ENCODE assay signal across 17 cellular contexts in the genomic region with DNA sequence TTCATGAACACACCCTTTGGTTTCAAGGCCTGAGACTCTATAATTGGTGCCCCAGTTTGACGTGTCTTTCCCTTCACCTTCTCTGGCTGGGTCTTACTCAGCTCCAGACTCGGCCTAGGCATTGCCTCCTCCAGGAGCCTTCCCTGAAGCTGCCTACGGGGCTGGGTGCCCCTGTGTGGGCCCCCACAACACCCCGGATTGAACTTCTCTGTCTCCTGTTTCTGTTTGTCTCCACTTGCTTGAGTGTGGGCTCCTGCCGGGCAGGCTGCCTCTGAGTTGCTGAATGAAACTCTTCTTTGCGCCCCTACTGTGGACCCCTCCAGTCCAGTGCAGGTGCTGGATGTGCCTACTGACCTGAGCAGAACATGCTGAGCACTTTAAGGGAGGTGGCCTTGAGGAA. TPM values are rescaled to one million over a fixed set of nuclear protein-coding genes. Genes with fewer than 3 reads are reported as not detected.
DNase-seq lines count a peak whose midpoint lies in the region; ATAC-seq, FAIRE-seq and TF ChIP-seq lines count a peak whose summit lies in the region.
"Had no signal": no experiment of that assay in that cellular context is flagged by ENCODE, and none has a peak within 500 bp of the region (broad histone marks: within the 10 kb centered on the region; RNA-seq: fewer than 3 reads in every experiment).

No MANE protein-coding gene starts in this region.

- TF ChIP-seq CTCF in kidney (IDR thresholded peaks at IDR 0.05; ENCODE audit: borderline replicate concordance, extremely low read depth, insufficient read depth) (no peak), GM10248 (IDR thresholded peaks at IDR 0.05; ENCODE audit: control extremely low read depth, extremely low read depth, low read depth, missing control alignments) (no peak)

- no peak for FAIRE-seq in kidney (lab: Jason Lieb, UNC)
- FAIRE-seq: A204.1, D721Med had no signal

- peak overlapping the region; percentile 54 for H3K4me2 ChIP-seq in BLaER1
- H3K4me2 ChIP-seq: KMS-11 had no signal

- H3K4me3 ChIP-seq in BLaER1, result no peak overlapping the region
- H3K4me3 ChIP-seq in kidney (ENCODE audit: low read length in 2 of 2), result no peak overlapping the region
- H3K4me3 ChIP-seq: SJSA1 had no signal

- H3K27me3 Mint-ChIP-seq in T-helper 17 cell, result peaks cover 4% of the 10 kb centered on the region
- no peaks in the 10 kb centered on the region for H3K27me3 Mint-ChIP-seq in activated CD4-positive, alpha-beta memory T cell treated with anti-CD3 and anti-CD28 coated beads for 36 hours

- ATAC-seq in T-helper 17 cell, result no peak
- ATAC-seq: CD8-positive, alpha-beta T cell had no signal

- H3K9me3 ChIP-seq in BLaER1 (no peaks in the 10 kb centered on the region), T-helper 17 cell (ENCODE audit: control insufficient read depth, low read length, poor library complexity, severe bottlenecking) (no peaks in the 10 kb centered on the region), kidney (ENCODE audit: control insufficient read depth in 1 of 2, low read length in 2 of 2) (no peaks in the 10 kb centered on the region)
- H3K9me3 ChIP-seq: SJSA1 had no signal

- DNase-seq in T-helper 17 cell (no peak), kidney (peak; percentile 51), posterior vena cava (ENCODE audit: low spot score) (peak; percentile 72), NCI-H1694 treated with DMSO at 0.1 percent for 48 hours (lab: John Stamatoyannopoulos, UW) (no peak), GM10248 (ENCODE audit: extremely low spot score) (no peak)
- DNase-seq in activated CD4-positive, CD25-positive, alpha-beta regulatory T cell treated with anti-CD3 and anti-CD28 coated beads, Interleukin-2, amount 50 U/mL, for 72 hours, result no peak
- DNase-seq in activated CD4-positive, alpha-beta memory T cell treated with anti-CD3 and anti-CD28 coated beads for 36 hours, result no peak
- DNase-seq: CD8-positive, alpha-beta T cell; NCI-H1417; NCI-H187 treated with DMSO at 0.1 percent for 48 hours; NCI-H226; NCI-H524 treated with DMSO at 0.1 percent for 48 hours had no signal

- intact Hi-C loops in kidney (cut with DNase I) (no loop called here), posterior vena cava (cut with DNase I) (loop anchor here in 1 of 2 donors (5.0 kb wide), 1 partner anchor 37 kb away; no protein-coding TSS in a partner anchor)
- intact Hi-C loops in activated CD4-positive, alpha-beta memory T cell treated with anti-CD3 and anti-CD28 coated beads for 36 hours (cut with micrococcal nuclease), result loop anchor here (5.0 kb wide), 1 partner anchor 167 kb away; the partner anchor contains the start of gene PLD6

- POLR2A ChIA-PET in activated CD4-positive, alpha-beta memory T cell treated with anti-CD3 and anti-CD28 coated beads for 36 hours (lab: Charles Lee), result no interaction called here
- POLR2A ChIA-PET in GM10248 (lab: Yijun Ruan, JAX), result no interaction called here

- H3K4me3 Mint-ChIP-seq in T-helper 17 cell, result no peak overlapping the region
- no peak overlapping the region for H3K4me3 Mint-ChIP-seq in activated CD4-positive, alpha-beta memory T cell treated with anti-CD3 and anti-CD28 coated beads for 36 hours
- H3K4me3 Mint-ChIP-seq: CD8-positive, alpha-beta T cell had no signal

- no peaks in the 10 kb centered on the region for H3K27me3 ChIP-seq in BLaER1
- H3K27me3 ChIP-seq: SJSA1 had no signal

- peaks cover 23% of the 10 kb centered on the region for H4K20me1 ChIP-seq in BLaER1

- H3K36me3 Mint-ChIP-seq in T-helper 17 cell (ENCODE audit: low read depth), result no peaks in the 10 kb centered on the region
- no peaks in the 10 kb centered on the region for H3K36me3 Mint-ChIP-seq in activated CD4-positive, alpha-beta memory T cell treated with anti-CD3 and anti-CD28 coated beads for 36 hours

- H3K9ac ChIP-seq in BLaER1 (peak overlapping the region; percentile 49; the same call in 1 of the 2 replicates), kidney (ENCODE audit: low read length in 2 of 2) (no peak overlapping the region)
- H3K9ac ChIP-seq: KMS-11 had no signal

- no peaks in the 10 kb centered on the region for H3K9me3 Mint-ChIP-seq in activated CD4-positive, alpha-beta memory T cell treated with anti-CD3 and anti-CD28 coated beads for 36 hours
- H3K9me3 Mint-ChIP-seq: CD8-positive, alpha-beta T cell had no signal

- peaks cover 67% of the 10 kb centered on the region for H3K4me1 ChIP-seq in BLaER1
- peaks cover 17 to 19% of the 10 kb centered on the region in 2 donors for H3K4me1 ChIP-seq in kidney (ENCODE audit: control insufficient read depth in 1 of 2, insufficient read depth in 1 of 2, low read depth in 1 of 2, low read length in 2 of 2)

- CTCF ChIA-PET in activated CD4-positive, alpha-beta memory T cell treated with anti-CD3 and anti-CD28 coated beads for 36 hours (lab: Charles Lee), result no interaction called here
- CTCF ChIA-PET in GM10248 (lab: Yijun Ruan, JAX), result no interaction called here

- peak overlapping the region; percentile 29; the same call in 1 of the 2 replicates for H3K27ac ChIP-seq in BLaER1
- no peak overlapping the region for H3K27ac ChIP-seq in kidney (ENCODE audit: low read depth in 2 of 2, low read length in 2 of 2)
- H3K27ac ChIP-seq: KMS-11, SJSA1 had no signal

- peaks cover 29% of the 10 kb centered on the region for H3K4me1 Mint-ChIP-seq in T-helper 17 cell
- peaks cover 27% of the 10 kb centered on the region for H3K4me1 Mint-ChIP-seq in activated CD4-positive, alpha-beta memory T cell treated with anti-CD3 and anti-CD28 coated beads for 36 hours (ENCODE audit: low read depth)

- H3K27ac Mint-ChIP-seq in T-helper 17 cell, result peak overlapping the region; percentile 80
- no peak overlapping the region for H3K27ac Mint-ChIP-seq in activated CD4-positive, alpha-beta memory T cell treated with anti-CD3 and anti-CD28 coated beads for 36 hours
- H3K27ac Mint-ChIP-seq: CD8-positive, alpha-beta T cell had no signal

- H3K36me3 ChIP-seq in BLaER1 (no peaks in the 10 kb centered on the region), kidney (ENCODE audit: control insufficient read depth in 1 of 2, insufficient read depth in 2 of 2, low read length in 2 of 2) (no peaks in the 10 kb centered on the region)

RNA-seq across cellular contexts. Expression of gene MPRIP, which starts 2.3 kb away (rescaled TPM):
- total RNA-seq in T-helper 17 cell, result 100 to 1,000 TPM; 268 to 269 TPM
- 250 TPM for total RNA-seq in kidney
- 120 TPM for polyA plus RNA-seq in kidney (ENCODE audit: insufficient read depth, low read depth, low replicate concordance)
- 100 to 1,000 TPM; 359 to 405 TPM for total RNA-seq in posterior vena cava
- total RNA-seq in activated CD4-positive, alpha-beta memory T cell treated with anti-CD3 and anti-CD28 coated beads for 36 hours, result 100 to 1,000 TPM; 145 to 157 TPM

Comparison
In these comparisons a context has a peak if more than half of its experiments do, and no peak if none do; other contexts are left out.
1. DNase-seq: peak in kidney (single experiment) and posterior vena cava (single experiment); none in T-helper 17 cell (0 of 3), activated CD4-positive, CD25-positive, alpha-beta regulatory T cell treated with anti-CD3 and anti-CD28 coated beads, Interleukin-2, amount 50 U/mL, for 72 hours (single experiment), activated CD4-positive, alpha-beta memory T cell treated with anti-CD3 and anti-CD28 coated beads for 36 hours (single experiment), NCI-H1694 treated with DMSO at 0.1 percent for 48 hours (single experiment) and GM10248 (single experiment).